Comparison of ENCODE assay signal across 9 cellular contexts in genomic region chr3:184656991-184657669, GRCh38. TPM values are rescaled to one million over a fixed set of nuclear protein-coding genes. Genes with fewer than 3 reads are reported as not detected.
DNase-seq lines count a peak whose midpoint lies in the region; ATAC-seq and TF ChIP-seq lines count a peak whose summit lies in the region.
"Had no signal": no experiment of that assay in that cellular context is flagged by ENCODE, and none has a peak within 500 bp of the region (broad histone marks: within the 10 kb centered on the region; RNA-seq: fewer than 3 reads in every experiment).

No MANE protein-coding gene starts in this region.

- peaks cover 0 to 10% of the 10 kb centered on the region in 2 donors for H3K4me1 ChIP-seq in gastrocnemius medialis

- H3K9me3 ChIP-seq in gastrocnemius medialis, result no peaks in the 10 kb centered on the region
- H3K9me3 ChIP-seq: thoracic aorta had no signal

- DNase-seq in H7 (peak; percentile 73), NCI-H524 (lab: John Stamatoyannopoulos, UW) (peak; percentile 23 to 68), kidney epithelial cell (ENCODE audit: low read depth) (peak; percentile 77), NCI-H2196 (lab: John Stamatoyannopoulos, UW; ENCODE audit: unreplicated experiment) (no peak), NCI-H2081 treated with DMSO at 0.1 percent for 48 hours (lab: John Stamatoyannopoulos, UW) (no peak), gastrocnemius medialis (no peak), GM03348 (ENCODE audit: low spot score) (no peak)

- TF ChIP-seq POLR2A in gastrocnemius medialis (IDR thresholded peaks at IDR 0.05), result no peak

- intact Hi-C loops in gastrocnemius medialis (cut with DNase I; ENCODE audit: low total_unique reads), result no loop called here

- H3K27me3 ChIP-seq in H7 (ENCODE audit: control insufficient read depth, insufficient read depth, low read length) (no peaks in the 10 kb centered on the region), kidney epithelial cell (ENCODE audit: control insufficient read depth, insufficient read depth, low read length) (no peaks in the 10 kb centered on the region), gastrocnemius medialis (no peaks in the 10 kb centered on the region)

- no peak overlapping the region for H3K4me3 ChIP-seq in H7 (ENCODE audit: insufficient read depth, low read depth, low read length)
- no peak overlapping the region for H3K4me3 ChIP-seq in kidney epithelial cell (ENCODE audit: low read depth, low read length)
- H3K4me3 ChIP-seq in gastrocnemius medialis, result no peak overlapping the region
- H3K4me3 ChIP-seq: thoracic aorta had no signal

- in situ Hi-C loops in gastrocnemius medialis (cut with MboI; ENCODE audit: low sequenced_read_pairs in 4 of 4), result no loop called here

- TF ChIP-seq CTCF in kidney epithelial cell (IDR thresholded peaks at IDR 0.05; ENCODE audit: insufficient read depth, low read length, poor library complexity, severe bottlenecking), result no peak
- TF ChIP-seq CTCF in gastrocnemius medialis (IDR thresholded peaks at IDR 0.05 in 4 of 5, conservative IDR thresholded peaks at IDR 0.05 in 1 of 5), result no peak

- ATAC-seq in GM18858 (IDR thresholded peaks at IDR 0.05; ENCODE audit: unreplicated experiment) (peak; percentile 91), gastrocnemius medialis (no peak)

- no peaks in the 10 kb centered on the region for H3K36me3 ChIP-seq in H7 (replicated peaks; ENCODE audit: control insufficient read depth, insufficient read depth, low read length)
- no peaks in the 10 kb centered on the region for H3K36me3 ChIP-seq in kidney epithelial cell (ENCODE audit: control insufficient read depth, insufficient read depth, low read length)
- no peaks in the 10 kb centered on the region for H3K36me3 ChIP-seq in gastrocnemius medialis
- H3K36me3 ChIP-seq: thoracic aorta had no signal

- no peak overlapping the region for H3K27ac ChIP-seq in gastrocnemius medialis
- H3K27ac ChIP-seq: thoracic aorta had no signal

RNA-seq across cellular contexts. Expression of gene MAGEF1, which starts 54.7 kb away (rescaled TPM):
- 59.8 and 61.0 TPM in 2 replicates for total RNA-seq in H7 (2014; rRNA removed; shearing (Covaris generic))
- total RNA-seq in kidney epithelial cell (32.5 and 48.0 TPM in 2 replicates), gastrocnemius medialis (10 to 100 TPM in 3 of 4 donors, 1 to 10 TPM in 1; 9.5 to 19.9 (median 14.8) TPM)

Comparison
In these comparisons a context has a peak if more than half of its experiments do, and no peak if none do; other contexts are left out.
1. DNase-seq: peak in H7 (single experiment), NCI-H524 (2 of 2) and kidney epithelial cell (single experiment); none in NCI-H2196 (single experiment), NCI-H2081 treated with DMSO at 0.1 percent for 48 hours (single experiment), gastrocnemius medialis (0 of 2) and GM03348 (single experiment).